ENCODE assay signal across 12 cellular contexts in the genomic region with DNA sequence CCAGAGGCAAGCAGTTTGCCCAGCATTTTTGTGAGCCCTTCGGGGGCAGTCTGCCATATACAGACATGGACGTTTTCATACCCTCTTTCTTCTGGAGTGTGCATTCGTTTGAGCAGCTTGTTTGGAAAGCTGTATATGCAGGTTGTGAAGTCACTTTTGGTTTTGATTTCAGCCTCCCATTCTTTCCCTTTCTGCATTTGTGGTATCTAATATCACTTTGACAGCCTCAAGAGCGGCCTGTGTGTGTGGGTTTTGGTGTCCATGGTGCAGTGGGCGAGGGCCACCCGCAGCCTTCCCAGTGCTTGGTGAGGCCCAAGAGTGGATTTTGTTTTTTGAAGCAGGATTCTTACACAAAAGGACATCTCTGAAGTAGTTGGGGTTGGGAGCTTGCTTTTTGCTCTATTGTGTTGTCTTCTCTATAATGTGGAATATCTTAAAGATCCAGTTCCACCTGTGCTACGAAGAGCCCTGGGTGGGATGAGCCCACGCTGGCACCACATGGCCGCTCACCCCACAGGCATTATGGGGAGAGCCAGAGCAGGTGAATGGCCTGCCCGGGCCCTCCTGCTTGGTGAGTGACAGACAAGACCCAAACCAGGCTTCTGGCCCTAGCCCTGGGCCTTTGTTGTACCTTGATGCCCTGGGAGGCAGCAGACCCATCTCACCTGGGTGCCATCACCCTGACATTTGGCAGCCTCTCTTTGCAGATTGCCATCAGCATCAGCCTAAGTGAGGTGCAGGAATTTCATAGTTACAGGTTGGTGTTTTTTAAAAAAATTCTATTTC. TPM values are rescaled to one million over a fixed set of nuclear protein-coding genes. Genes with fewer than 3 reads are reported as not detected.
A peak's percentile ranks its signal among the peaks of the same experiment; 100 is the strongest.
DNase-seq lines count a peak whose midpoint lies in the region; ATAC-seq and TF ChIP-seq lines count a peak whose summit lies in the region.
"Had no signal": no experiment of that assay in that cellular context is flagged by ENCODE, and none has a peak within 500 bp of the region (broad histone marks: within the 10 kb centered on the region; RNA-seq: fewer than 3 reads in every experiment).

No MANE protein-coding gene starts in this region.

- no peaks in the 10 kb centered on the region for H3K36me3 ChIP-seq in upper lobe of right lung
- H3K36me3 ChIP-seq: BE2C, neural progenitor cell, thoracic aorta had no signal

- no peak overlapping the region for H3K4me3 ChIP-seq in upper lobe of right lung
- H3K4me3 ChIP-seq: neural progenitor cell, thoracic aorta had no signal

- H3K27me3 Mint-ChIP-seq in stimulated activated naive CD8-positive, alpha-beta T cell treated with anti-CD3 and anti-CD28 coated beads, Interleukin-15, Interleukin-2, amounts not matched to agents 100 ng/mL and 50 ng/mL, for 24 hours: no peaks in the 10 kb centered on the region
- no peaks in the 10 kb centered on the region for H3K27me3 Mint-ChIP-seq in IgD-negative memory B cell
- H3K27me3 Mint-ChIP-seq in activated naive CD8-positive, alpha-beta T cell treated with anti-CD3 and anti-CD28 coated beads, Interleukin-2, amount 50 U/mL, for 24 hours: no peaks in the 10 kb centered on the region

- peak overlapping the region; percentile 30 for H3K27ac ChIP-seq in upper lobe of right lung
- H3K27ac ChIP-seq: neural progenitor cell, thoracic aorta had no signal

- H3K36me3 Mint-ChIP-seq in stimulated activated naive CD8-positive, alpha-beta T cell treated with anti-CD3 and anti-CD28 coated beads, Interleukin-15, Interleukin-2, amounts not matched to agents 100 ng/mL and 50 ng/mL, for 24 hours (ENCODE audit: low read depth): peaks cover 9% of the 10 kb centered on the region
- peaks cover 3% of the 10 kb centered on the region for H3K36me3 Mint-ChIP-seq in IgD-negative memory B cell
- peaks cover 8% of the 10 kb centered on the region for H3K36me3 Mint-ChIP-seq in activated naive CD8-positive, alpha-beta T cell treated with anti-CD3 and anti-CD28 coated beads, Interleukin-2, amount 50 U/mL, for 24 hours (ENCODE audit: low read depth)

- no peaks in the 10 kb centered on the region for H3K9me3 ChIP-seq in upper lobe of right lung
- H3K9me3 ChIP-seq: BE2C, thoracic aorta had no signal

- H3K27me3 ChIP-seq in upper lobe of right lung: no peaks in the 10 kb centered on the region
- H3K27me3 ChIP-seq: BE2C, neural progenitor cell had no signal

- no peak for TF ChIP-seq CTCF in upper lobe of right lung (IDR thresholded peaks at IDR 0.05)

- peaks cover 98% of the 10 kb centered on the region for H3K4me1 Mint-ChIP-seq in stimulated activated naive CD8-positive, alpha-beta T cell treated with anti-CD3 and anti-CD28 coated beads, Interleukin-15, Interleukin-2, amounts not matched to agents 100 ng/mL and 50 ng/mL, for 24 hours (ENCODE audit: low read depth)
- peaks cover 20 to 39% (median 30%) of the 10 kb centered on the region in 3 donors for H3K4me1 Mint-ChIP-seq in IgD-negative memory B cell
- peaks cover 98% of the 10 kb centered on the region for H3K4me1 Mint-ChIP-seq in activated naive CD8-positive, alpha-beta T cell treated with anti-CD3 and anti-CD28 coated beads, Interleukin-2, amount 50 U/mL, for 24 hours

- no peak for DNase-seq in stimulated activated naive CD8-positive, alpha-beta T cell treated with anti-CD3 and anti-CD28 coated beads, Interleukin-15, Interleukin-2, amounts not matched to agents 100 U/mL and 50 U/mL, for 24 hours
- no peak for DNase-seq in activated naive CD8-positive, alpha-beta T cell treated with anti-CD3 and anti-CD28 coated beads, Interleukin-2, amount 50 U/mL, for 24 hours
- DNase-seq in upper lobe of right lung: no peak
- DNase-seq in NCI-H1694 (lab: John Stamatoyannopoulos, UW): no peak
- no peak for DNase-seq in occipital lobe (lab: John Stamatoyannopoulos, UW)
- DNase-seq in NCI-H187 (lab: John Stamatoyannopoulos, UW): no peak
- DNase-seq: BE2C; stimulated activated CD4-positive, alpha-beta T cell treated with anti-CD3 and anti-CD28 coated beads, Interleukin-1b, Interleukin-23, amount 100 ng/mL, for 48 hours had no signal

- no peaks in the 10 kb centered on the region for H3K9me3 Mint-ChIP-seq in stimulated activated naive CD8-positive, alpha-beta T cell treated with anti-CD3 and anti-CD28 coated beads, Interleukin-15, Interleukin-2, amounts not matched to agents 100 ng/mL and 50 ng/mL, for 24 hours
- H3K9me3 Mint-ChIP-seq in IgD-negative memory B cell: no peaks in the 10 kb centered on the region
- H3K9me3 Mint-ChIP-seq in activated naive CD8-positive, alpha-beta T cell treated with anti-CD3 and anti-CD28 coated beads, Interleukin-2, amount 50 U/mL, for 24 hours: no peaks in the 10 kb centered on the region
- H3K9me3 Mint-ChIP-seq: neural progenitor cell had no signal

- peak overlapping the region; percentile 64 for H3K27ac Mint-ChIP-seq in stimulated activated naive CD8-positive, alpha-beta T cell treated with anti-CD3 and anti-CD28 coated beads, Interleukin-15, Interleukin-2, amounts not matched to agents 100 ng/mL and 50 ng/mL, for 24 hours
- peak overlapping the region in 1 of 3 donors; percentile 3 for H3K27ac Mint-ChIP-seq in IgD-negative memory B cell
- peak overlapping the region; percentile 77 for H3K27ac Mint-ChIP-seq in activated naive CD8-positive, alpha-beta T cell treated with anti-CD3 and anti-CD28 coated beads, Interleukin-2, amount 50 U/mL, for 24 hours
- H3K27ac Mint-ChIP-seq: neural progenitor cell had no signal

- intact Hi-C loops in upper lobe of right lung (cut with DNase I): no loop called here

- H3K4me3 Mint-ChIP-seq in stimulated activated naive CD8-positive, alpha-beta T cell treated with anti-CD3 and anti-CD28 coated beads, Interleukin-15, Interleukin-2, amounts not matched to agents 100 ng/mL and 50 ng/mL, for 24 hours: peak overlapping the region; percentile 51
- H3K4me3 Mint-ChIP-seq in IgD-negative memory B cell: peak overlapping the region in 3 of 4 donors; percentile 49 to 61 (median 51)
- H3K4me3 Mint-ChIP-seq in activated naive CD8-positive, alpha-beta T cell treated with anti-CD3 and anti-CD28 coated beads, Interleukin-2, amount 50 U/mL, for 24 hours: peak overlapping the region; percentile 45
- H3K4me3 Mint-ChIP-seq: neural progenitor cell had no signal

- peaks cover 52% of the 10 kb centered on the region for H3K4me1 ChIP-seq in upper lobe of right lung

- ATAC-seq in stimulated activated naive CD8-positive, alpha-beta T cell treated with anti-CD3 and anti-CD28 coated beads, Interleukin-15, Interleukin-2, amounts not matched to agents 100 U/mL and 50 U/mL, for 24 hours: no peak
- ATAC-seq in activated naive CD8-positive, alpha-beta T cell treated with anti-CD3 and anti-CD28 coated beads, Interleukin-2, amount 50 U/mL, for 24 hours: no peak
- ATAC-seq in upper lobe of right lung: no peak

RNA-seq across cellular contexts. Expression of gene INPP4A, which starts 29.5 kb away (rescaled TPM):
- polyA plus RNA-seq in IgD-negative memory B cell: 8.2 TPM
- total RNA-seq in upper lobe of right lung: 35.0 TPM
- 125 TPM for total RNA-seq in occipital lobe
